11 cellular contexts compared by ENCODE assay signal in genomic region chr3:177378168-177378567, GRCh38.
A peak's percentile ranks its signal among the peaks of the same experiment; 100 is the strongest.
DNase-seq lines count a peak whose midpoint lies in the region; ATAC-seq and TF ChIP-seq lines count a peak whose summit lies in the region.
"Had no signal": no experiment of that assay in that cellular context is flagged by ENCODE, and none has a peak within 500 bp of the region (broad histone marks: within the 10 kb centered on the region; RNA-seq: fewer than 3 reads in every experiment).

No MANE protein-coding gene starts in this region.

- DNase-seq in stimulated activated naive CD8-positive, alpha-beta T cell treated with anti-CD3 and anti-CD28 coated beads, Interleukin-15, amount 100 ng/mL, for 72 hours = no peak
- DNase-seq in stimulated activated naive CD8-positive, alpha-beta T cell treated with anti-CD3 and anti-CD28 coated beads, Interleukin-15, Interleukin-2, amounts not matched to agents 100 U/mL and 50 U/mL, for 24 hours = no peak
- DNase-seq in HUDEP-2 (lab: John Stamatoyannopoulos, UW; ENCODE audit: unreplicated experiment in 76 of 76) (no peak), Kasumi-1 (lab: John Stamatoyannopoulos, UW) (no peak), germinal center (ENCODE audit: low spot score) (no peak), CD14-positive monocyte (ENCODE audit: low spot score) (no peak)
- DNase-seq: activated CD8-positive, alpha-beta memory T cell treated with anti-CD3 and anti-CD28 coated beads, Interleukin-2, amount 50 U/mL, for 4 hours; endodermal cell; NCI-H1694 treated with DMSO at 0.1 percent for 48 hours had no signal

- peaks cover 18% of the 10 kb centered on the region for H3K4me1 Mint-ChIP-seq in stimulated activated naive CD8-positive, alpha-beta T cell treated with anti-CD3 and anti-CD28 coated beads, Interleukin-15, amount 100 ng/mL, for 72 hours
- no peaks in the 10 kb centered on the region for H3K4me1 Mint-ChIP-seq in CD14-positive monocyte

- intact Hi-C loops in CD14-positive monocyte (cut with micrococcal nuclease) = no loop called here

- H3K9me3 Mint-ChIP-seq in stimulated activated naive CD8-positive, alpha-beta T cell treated with anti-CD3 and anti-CD28 coated beads, Interleukin-15, amount 100 ng/mL, for 72 hours = peaks cover 4 to 13% of the 10 kb centered on the region in 2 donors
- H3K9me3 Mint-ChIP-seq in CD14-positive monocyte = peaks cover 5 to 10% (median 8%) of the 10 kb centered on the region in 7 donors

- no peak overlapping the region for H3K27ac Mint-ChIP-seq in stimulated activated naive CD8-positive, alpha-beta T cell treated with anti-CD3 and anti-CD28 coated beads, Interleukin-15, amount 100 ng/mL, for 72 hours
- H3K27ac Mint-ChIP-seq in CD14-positive monocyte = no peak overlapping the region
- H3K27ac Mint-ChIP-seq: endodermal cell had no signal

- no peaks in the 10 kb centered on the region for H3K27me3 Mint-ChIP-seq in stimulated activated naive CD8-positive, alpha-beta T cell treated with anti-CD3 and anti-CD28 coated beads, Interleukin-15, amount 100 ng/mL, for 72 hours
- H3K27me3 Mint-ChIP-seq in CD14-positive monocyte (ENCODE audit: low read depth in 3 of 3) = peaks cover 0 to 3% (median 2%) of the 10 kb centered on the region in 3 donors

- H3K36me3 Mint-ChIP-seq in CD14-positive monocyte = no peaks in the 10 kb centered on the region

- peak; percentile 54 for ATAC-seq in stimulated activated naive CD8-positive, alpha-beta T cell treated with anti-CD3 and anti-CD28 coated beads, Interleukin-15, amount 100 ng/mL, for 72 hours
- ATAC-seq in stimulated activated naive CD8-positive, alpha-beta T cell treated with anti-CD3 and anti-CD28 coated beads, Interleukin-15, Interleukin-2, amounts not matched to agents 100 U/mL and 50 U/mL, for 24 hours = no peak
- ATAC-seq in HG02623 (IDR thresholded peaks at IDR 0.05; ENCODE audit: unreplicated experiment) = peak; percentile 57
- ATAC-seq in HG03565 (IDR thresholded peaks at IDR 0.05; ENCODE audit: unreplicated experiment) = peak; percentile 63

- no peak for TF ChIP-seq CTCF in CD14-positive monocyte (IDR thresholded peaks at IDR 0.05)

- no peak overlapping the region for H3K4me3 Mint-ChIP-seq in stimulated activated naive CD8-positive, alpha-beta T cell treated with anti-CD3 and anti-CD28 coated beads, Interleukin-15, amount 100 ng/mL, for 72 hours
- no peak overlapping the region for H3K4me3 Mint-ChIP-seq in CD14-positive monocyte
- H3K4me3 Mint-ChIP-seq: endodermal cell had no signal
